ENCODE assay signal across 11 cellular contexts in the genomic region with DNA sequence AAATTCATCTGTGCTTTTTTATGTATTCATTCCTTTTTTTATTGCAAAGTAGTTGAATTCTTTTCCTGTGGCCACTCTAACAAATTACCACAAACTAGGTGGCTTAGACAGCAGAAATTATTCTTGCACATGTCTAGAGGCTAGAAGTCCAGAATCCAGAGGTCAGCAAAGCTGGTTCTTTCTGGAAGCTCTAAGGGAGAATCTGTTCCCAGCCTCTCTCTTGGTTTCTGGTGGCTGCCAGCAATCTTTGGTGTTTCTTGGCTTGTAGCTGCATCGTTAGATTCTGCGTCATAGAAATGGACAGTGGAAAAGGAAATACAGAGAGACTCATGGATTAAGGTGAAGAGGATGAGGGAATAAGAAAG. TPM values are rescaled to one million over a fixed set of nuclear protein-coding genes. Genes with fewer than 3 reads are reported as not detected.
A peak's percentile ranks its signal among the peaks of the same experiment; 100 is the strongest.
DNase-seq lines count a peak whose midpoint lies in the region; ATAC-seq, FAIRE-seq and TF ChIP-seq lines count a peak whose summit lies in the region.
"Had no signal": no experiment of that assay in that cellular context is flagged by ENCODE, and none has a peak within 500 bp of the region (broad histone marks: within the 10 kb centered on the region; RNA-seq: fewer than 3 reads in every experiment).

No MANE protein-coding gene starts in this region.

- H3K9me3 ChIP-seq in body of pancreas: no peaks in the 10 kb centered on the region
- no peaks in the 10 kb centered on the region for H3K9me3 ChIP-seq in kidney (ENCODE audit: control insufficient read depth in 1 of 2, low read length in 2 of 2)
- no peaks in the 10 kb centered on the region for H3K9me3 ChIP-seq in thoracic aorta

- WGBS in body of pancreas, 2 donors: 11 to 22% methylated on average over 2 of the region's 2 CpGs

- no peak for ATAC-seq in GM23338
- ATAC-seq in body of pancreas: peak; percentile 33
- ATAC-seq in thoracic aorta (ENCODE audit: insufficient number of reproducible peaks, low FRiP score, low read depth): peak; percentile 87
- no peak for ATAC-seq in GM21526 (IDR thresholded peaks at IDR 0.05; ENCODE audit: low FRiP score, unreplicated experiment)

- no peak for DNase-seq in GM23338 (ENCODE audit: low spot score)
- peak in 3 of 4 donors; percentile 24 to 57 (median 32) for DNase-seq in body of pancreas
- no peak for DNase-seq in kidney
- no peak for DNase-seq in thoracic aorta (ENCODE audit: low spot score)
- no peak for DNase-seq in activated CD4-positive, alpha-beta T cell treated with anti-CD3 and anti-CD28 coated beads, Interleukin-2, amount 50 U/mL, for 48 hours
- DNase-seq in NCI-H524 treated with DMSO at 0.1 percent for 48 hours (lab: John Stamatoyannopoulos, UW): no peak
- DNase-seq: amniotic stem cell, NCI-H1048 had no signal

- no peaks in the 10 kb centered on the region; the same call in 2 of the 3 replicates for H3K9me3 Mint-ChIP-seq in GM23338
- H3K9me3 Mint-ChIP-seq: mesothelial cell of epicardium had no signal

- H4K20me1 ChIP-seq in GM23338 (replicated peaks; ENCODE audit: insufficient read depth): no peaks in the 10 kb centered on the region

- H3K27ac Mint-ChIP-seq in GM23338: peak overlapping the region; percentile 37; the same call in 1 of the 2 replicates
- H3K27ac Mint-ChIP-seq: activated CD8-positive, alpha-beta memory T cell treated with anti-CD3 and anti-CD28 coated beads, Interleukin-2, amount 10 ng/mL, durations not matched to agents 7 days and 5 days; mesothelial cell of epicardium had no signal

- H3K9ac ChIP-seq in kidney (ENCODE audit: low read length in 2 of 2): peak overlapping the region in 1 of 2 donors; percentile 29

- H3K4me1 ChIP-seq in GM23338 (ENCODE audit: insufficient read depth) (no peaks in the 10 kb centered on the region), body of pancreas (peaks cover 53% of the 10 kb centered on the region), kidney (ENCODE audit: control insufficient read depth in 1 of 2, insufficient read depth in 1 of 2, low read depth in 1 of 2, low read length in 2 of 2) (peaks cover 7 to 21% of the 10 kb centered on the region in 2 donors), thoracic aorta (ENCODE audit: control insufficient read depth in 1 of 2, low read depth in 2 of 2) (peaks cover 6 to 56% of the 10 kb centered on the region in 2 donors)

- H3K4me3 ChIP-seq in GM23338: no peak overlapping the region
- no peak overlapping the region for H3K4me3 ChIP-seq in body of pancreas
- no peak overlapping the region for H3K4me3 ChIP-seq in kidney (ENCODE audit: low read length in 2 of 2)
- no peak overlapping the region for H3K4me3 ChIP-seq in thoracic aorta

- H2AFZ ChIP-seq in GM23338: no peak overlapping the region

- no peak overlapping the region for H3K4me2 ChIP-seq in GM23338

- H3K79me2 ChIP-seq in GM23338 (replicated peaks; ENCODE audit: insufficient read depth): no peaks in the 10 kb centered on the region

- peaks cover 11% of the 10 kb centered on the region for H3K9me2 ChIP-seq in GM23338 (ENCODE audit: insufficient read depth)

- intact Hi-C loops in body of pancreas (cut with DNase I) (no loop called here), kidney (cut with DNase I) (no loop called here)

- no peak for FAIRE-seq in kidney (lab: Jason Lieb, UNC)

- H3K4me3 Mint-ChIP-seq in GM23338: no peak overlapping the region
- H3K4me3 Mint-ChIP-seq: activated CD8-positive, alpha-beta memory T cell treated with anti-CD3 and anti-CD28 coated beads, Interleukin-2, amount 10 ng/mL, durations not matched to agents 7 days and 5 days; mesothelial cell of epicardium had no signal

- H3K36me3 ChIP-seq in GM23338 (ENCODE audit: insufficient read depth): no peaks in the 10 kb centered on the region
- no peaks in the 10 kb centered on the region for H3K36me3 ChIP-seq in body of pancreas (replicated peaks in 1 of 2; ENCODE audit: insufficient read depth in 1 of 2, low read depth in 2 of 2)
- no peaks in the 10 kb centered on the region for H3K36me3 ChIP-seq in kidney (ENCODE audit: control insufficient read depth in 1 of 2, insufficient read depth in 2 of 2, low read length in 2 of 2)
- no peaks in the 10 kb centered on the region for H3K36me3 ChIP-seq in thoracic aorta

- no peak overlapping the region for H3K27ac ChIP-seq in GM23338 (ENCODE audit: low read depth)
- peak overlapping the region; percentile 83 to 91 (median 86) for H3K27ac ChIP-seq in body of pancreas
- peak overlapping the region; percentile 75 to 80 for H3K27ac ChIP-seq in kidney (ENCODE audit: low read depth in 2 of 2, low read length in 2 of 2)
- peak overlapping the region; percentile 63 for H3K27ac ChIP-seq in thoracic aorta

- no peaks in the 10 kb centered on the region for H3K27me3 ChIP-seq in GM23338 (ENCODE audit: insufficient read depth)
- no peaks in the 10 kb centered on the region for H3K27me3 ChIP-seq in body of pancreas
- no peaks in the 10 kb centered on the region for H3K27me3 ChIP-seq in thoracic aorta (replicated peaks; ENCODE audit: insufficient read depth)

- H3F3A ChIP-seq in GM23338 (replicated peaks; ENCODE audit: low read depth): no peaks in the 10 kb centered on the region

- no peaks in the 10 kb centered on the region for H3K36me3 Mint-ChIP-seq in GM23338 (ENCODE audit: low read depth)
- H3K36me3 Mint-ChIP-seq: activated CD8-positive, alpha-beta memory T cell treated with anti-CD3 and anti-CD28 coated beads, Interleukin-2, amount 10 ng/mL, durations not matched to agents 7 days and 5 days; mesothelial cell of epicardium had no signal

- peaks cover 19% of the 10 kb centered on the region for H3K4me1 Mint-ChIP-seq in GM23338
- H3K4me1 Mint-ChIP-seq: activated CD8-positive, alpha-beta memory T cell treated with anti-CD3 and anti-CD28 coated beads, Interleukin-2, amount 10 ng/mL, durations not matched to agents 7 days and 5 days; mesothelial cell of epicardium had no signal

- peaks cover 5% of the 10 kb centered on the region for H3K27me3 Mint-ChIP-seq in GM23338 (ENCODE audit: insufficient read depth, low read depth, poor library complexity)
- H3K27me3 Mint-ChIP-seq: activated CD8-positive, alpha-beta memory T cell treated with anti-CD3 and anti-CD28 coated beads, Interleukin-2, amount 10 ng/mL, durations not matched to agents 7 days and 5 days had no signal

- no peak for TF ChIP-seq CTCF in GM23338 (conservative IDR thresholded peaks at IDR 0.05; ENCODE audit: low read depth in 2 of 2)
- no peak for TF ChIP-seq CTCF in body of pancreas (IDR thresholded peaks at IDR 0.05)
- TF ChIP-seq CTCF in kidney (IDR thresholded peaks at IDR 0.05; ENCODE audit: borderline replicate concordance, extremely low read depth, insufficient read depth): no peak
- TF ChIP-seq CTCF in thoracic aorta (IDR thresholded peaks at IDR 0.05): no peak

- TF ChIP-seq POLR2A in body of pancreas (IDR thresholded peaks at IDR 0.05): no peak

TF ChIP-seq in GM23338, 12 proteins besides CTCF, POLR2A, EP300 and RAD21:
- TF ChIP-seq EZH2phosphoT487 (IDR thresholded peaks at IDR 0.05; ENCODE audit: unreplicated experiment): no peak
- TF ChIP-seq ZNF331 (CRISPR knock-in tag; IDR thresholded peaks at IDR 0.05; ENCODE audit: low read depth): no peak
- TF ChIP-seq EZH2 (IDR thresholded peaks at IDR 0.05; ENCODE audit: low read depth, unreplicated experiment): no peak
- TF ChIP-seq ETS1 (IDR thresholded peaks at IDR 0.05): no peak
- TF ChIP-seq NANOG (IDR thresholded peaks at IDR 0.05; ENCODE audit: borderline replicate concordance): no peak
- TF ChIP-seq JUNB (IDR thresholded peaks at IDR 0.05; ENCODE audit: unreplicated experiment): no peak

RNA-seq across cellular contexts. Expression of gene GSTA2, which starts 39.3 kb away (rescaled TPM):
- total RNA-seq in GM23338 (2014; rRNA removed; shearing (Covaris generic)): not detected in 2 replicates
- not detected in 2 replicates for polyA plus RNA-seq in GM23338 (2016; fragmentation: Nextera tagmentation; extraction: Ambion mirVana)
- total RNA-seq in body of pancreas: 10 to 100 TPM; 73.7 to 76.1 TPM
- total RNA-seq in kidney: 0.28 TPM
- polyA plus RNA-seq in kidney (ENCODE audit: insufficient read depth, low read depth, low replicate concordance): 133 TPM
- total RNA-seq in thoracic aorta: not detected
- total RNA-seq: activated CD8-positive, alpha-beta memory T cell treated with anti-CD3 and anti-CD28 coated beads, Interleukin-2, amount 10 ng/mL, durations not matched to agents 7 days and 5 days; mesothelial cell of epicardium had no signal

RNA-seq across cellular contexts. Expression of gene TMEM14A, which starts 53.1 kb away (rescaled TPM):
- total RNA-seq in GM23338 (2014; rRNA removed; shearing (Covaris generic)): 13.9 and 19.8 TPM in 2 replicates
- 36.0 and 39.3 TPM in 2 replicates for polyA plus RNA-seq in GM23338 (2016; fragmentation: Nextera tagmentation; extraction: Ambion mirVana)
- 10 to 100 TPM; 14.8 to 33.2 TPM for total RNA-seq in body of pancreas
- 23.8 TPM for total RNA-seq in kidney
- polyA plus RNA-seq in kidney (ENCODE audit: insufficient read depth, low read depth, low replicate concordance): 48.8 TPM
- total RNA-seq in thoracic aorta: 10 to 100 TPM; 16.5 to 27.1 TPM

Comparison
In these comparisons a context has a peak if more than half of its experiments do, and no peak if none do; other contexts are left out.
1. ATAC-seq: peak in body of pancreas (single experiment) and thoracic aorta (single experiment); none in GM23338 (single experiment) and GM21526 (single experiment).
2. DNase-seq: peak in body of pancreas (3 of 4); none in GM23338 (single experiment), kidney (single experiment), thoracic aorta (single experiment), activated CD4-positive, alpha-beta T cell treated with anti-CD3 and anti-CD28 coated beads, Interleukin-2, amount 50 U/mL, for 48 hours (0 of 2) and NCI-H524 treated with DMSO at 0.1 percent for 48 hours (single experiment).
3. RNA of gene GSTA2, which starts 39.3 kb away (total RNA-seq): 73.7 to 76.1 TPM in body of pancreas; 0.28 TPM in kidney (single experiment), not detected in GM23338 and not detected in thoracic aorta; every median in the first group is over 10 times any median in the second.